ENCODE assay signal across 12 cellular contexts in genomic region chr1:11800756-11801433, GRCh38. TPM values are rescaled to one million over a fixed set of nuclear protein-coding genes. Genes with fewer than 3 reads are reported as not detected.
DNase-seq lines count a peak whose midpoint lies in the region; ATAC-seq and TF ChIP-seq lines count a peak whose summit lies in the region.
"Had no signal": no experiment of that assay in that cellular context is flagged by ENCODE, and none has a peak within 500 bp of the region (broad histone marks: within the 10 kb centered on the region; RNA-seq: fewer than 3 reads in every experiment).

No MANE protein-coding gene starts in this region.

- peak; percentile 42 for DNase-seq in RPMI7951 (ENCODE audit: low read depth)
- DNase-seq in heart right ventricle: no peak
- DNase-seq in stimulated activated effector memory CD8-positive, alpha-beta T cell treated with anti-CD3 and anti-CD28 coated beads, Interleukin-12 subunit alpha, Interleukin-12 subunit beta, amount 100 ng/mL, for 72 hours (ENCODE audit: low spot score in 2 of 2): no peak
- no peak for DNase-seq in activated T-cell treated with anti-CD3 and anti-CD28 coated beads, Interleukin-2, amount 50 U/mL, for 72 hours
- DNase-seq in effector memory CD4-positive, alpha-beta T cell: no peak
- no peak for DNase-seq in NCI-H1694 (lab: John Stamatoyannopoulos, UW)
- DNase-seq: activated gamma-delta T cell treated with Interleukin-2 at 50 U/mL for 16 hours, retina, T-helper 17 cell had no signal

- H3K9me3 Mint-ChIP-seq in stimulated activated effector memory CD8-positive, alpha-beta T cell treated with anti-CD3 and anti-CD28 coated beads, Interleukin-12 subunit alpha, Interleukin-12 subunit beta, amount 100 ng/mL, for 72 hours: no peaks in the 10 kb centered on the region
- no peaks in the 10 kb centered on the region for H3K9me3 Mint-ChIP-seq in activated T-cell treated with anti-CD3 and anti-CD28 coated beads, Interleukin-2, amount 50 U/mL, for 72 hours

- peaks cover 32% of the 10 kb centered on the region for H3K4me1 Mint-ChIP-seq in stimulated activated effector memory CD8-positive, alpha-beta T cell treated with anti-CD3 and anti-CD28 coated beads, Interleukin-12 subunit alpha, Interleukin-12 subunit beta, amount 100 ng/mL, for 72 hours
- peaks cover 38% of the 10 kb centered on the region for H3K4me1 Mint-ChIP-seq in activated T-cell treated with anti-CD3 and anti-CD28 coated beads, Interleukin-2, amount 50 U/mL, for 72 hours (ENCODE audit: low read depth)

- H3K4me3 Mint-ChIP-seq in stimulated activated effector memory CD8-positive, alpha-beta T cell treated with anti-CD3 and anti-CD28 coated beads, Interleukin-12 subunit alpha, Interleukin-12 subunit beta, amount 100 ng/mL, for 72 hours: no peak overlapping the region
- H3K4me3 Mint-ChIP-seq in activated T-cell treated with anti-CD3 and anti-CD28 coated beads, Interleukin-2, amount 50 U/mL, for 72 hours: no peak overlapping the region

- peak overlapping the region; percentile 68 for H3K27ac Mint-ChIP-seq in stimulated activated effector memory CD8-positive, alpha-beta T cell treated with anti-CD3 and anti-CD28 coated beads, Interleukin-12 subunit alpha, Interleukin-12 subunit beta, amount 100 ng/mL, for 72 hours
- H3K27ac Mint-ChIP-seq in activated T-cell treated with anti-CD3 and anti-CD28 coated beads, Interleukin-2, amount 50 U/mL, for 72 hours: no peak overlapping the region
- H3K27ac Mint-ChIP-seq: T-helper 17 cell had no signal

- TF ChIP-seq CTCF in heart right ventricle (IDR thresholded peaks at IDR 0.05): no peak

- peak overlapping the region in 7 of 10 donors; percentile 55 to 96 (median 80) for H3K4me3 ChIP-seq in heart right ventricle
- no peak overlapping the region for H3K4me3 ChIP-seq in effector memory CD4-positive, alpha-beta T cell (ENCODE audit: insufficient read depth, low read depth, low read length, poor library complexity, severe bottlenecking)

- intact Hi-C loops in heart right ventricle (cut with DNase I): loop anchor here in 3 of 10 donors (5.0 kb wide), 1 partner anchor 64 kb away; the partner anchor contains the start of gene AGTRAP (in 3 of the 3)

- no peaks in the 10 kb centered on the region for H3K27me3 ChIP-seq in heart right ventricle
- H3K27me3 ChIP-seq in effector memory CD4-positive, alpha-beta T cell (replicated peaks; ENCODE audit: control insufficient read depth, insufficient read depth, low read length, poor library complexity, severe bottlenecking): no peaks in the 10 kb centered on the region
- H3K27me3 ChIP-seq: esophagus muscularis mucosa had no signal

- H3K27ac ChIP-seq in heart right ventricle: peak overlapping the region in 9 of 10 donors; percentile 33 to 100 (median 99)
- H3K27ac ChIP-seq in effector memory CD4-positive, alpha-beta T cell (ENCODE audit: insufficient read depth, low read length, poor library complexity, severe bottlenecking): no peak overlapping the region

- peaks cover 40% of the 10 kb centered on the region for H3K36me3 Mint-ChIP-seq in stimulated activated effector memory CD8-positive, alpha-beta T cell treated with anti-CD3 and anti-CD28 coated beads, Interleukin-12 subunit alpha, Interleukin-12 subunit beta, amount 100 ng/mL, for 72 hours
- peaks cover 2 to 3% of the 10 kb centered on the region in 2 donors for H3K36me3 Mint-ChIP-seq in activated T-cell treated with anti-CD3 and anti-CD28 coated beads, Interleukin-2, amount 50 U/mL, for 72 hours (ENCODE audit: insufficient read depth in 2 of 2)

- H3K27me3 Mint-ChIP-seq in activated T-cell treated with anti-CD3 and anti-CD28 coated beads, Interleukin-2, amount 50 U/mL, for 72 hours (ENCODE audit: low read depth): no peaks in the 10 kb centered on the region
- H3K27me3 Mint-ChIP-seq: T-helper 17 cell had no signal

- H3K9me3 ChIP-seq in heart right ventricle: no peaks in the 10 kb centered on the region
- no peaks in the 10 kb centered on the region for H3K9me3 ChIP-seq in effector memory CD4-positive, alpha-beta T cell (ENCODE audit: control insufficient read depth, low read length)
- H3K9me3 ChIP-seq: esophagus muscularis mucosa had no signal

- peaks cover 0 to 57% (median 26%) of the 10 kb centered on the region in 9 donors for H3K36me3 ChIP-seq in heart right ventricle
- H3K36me3 ChIP-seq in effector memory CD4-positive, alpha-beta T cell (ENCODE audit: control insufficient read depth, insufficient read depth, low read length): peaks cover 33% of the 10 kb centered on the region

- 66 to 68% methylated on average over 21 of the region's 21 CpGs for WGBS in heart right ventricle, 2 donors

- no peak for ATAC-seq in heart right ventricle
- no peak for ATAC-seq in stimulated activated effector memory CD8-positive, alpha-beta T cell treated with anti-CD3 and anti-CD28 coated beads, Interleukin-12 subunit alpha, Interleukin-12 subunit beta, amount 100 ng/mL, for 72 hours
- no peak for ATAC-seq in activated T-cell treated with anti-CD3 and anti-CD28 coated beads, Interleukin-2, amount 50 U/mL, for 72 hours (replicated peaks in 1 of 2)
- ATAC-seq: T-helper 17 cell had no signal

- peaks cover 30 to 91% (median 80%) of the 10 kb centered on the region in 9 donors for H3K4me1 ChIP-seq in heart right ventricle
- H3K4me1 ChIP-seq in effector memory CD4-positive, alpha-beta T cell (ENCODE audit: control insufficient read depth, insufficient read depth, low read length, poor library complexity, severe bottlenecking): peaks cover 23% of the 10 kb centered on the region

RNA-seq across cellular contexts. Expression of gene MTHFR, which starts 4.9 kb away (rescaled TPM):
- 3.2 and 3.4 TPM in 2 replicates for total RNA-seq in RPMI7951 (2014; rRNA removed; shearing (Covaris generic))
- total RNA-seq in heart right ventricle: 10 to 100 TPM; 28.8 to 75.8 (median 40.5) TPM
- 10 to 100 TPM; 17.7 to 24.3 TPM for polyA plus RNA-seq in heart right ventricle
- total RNA-seq in activated T-cell treated with anti-CD3 and anti-CD28 coated beads, Interleukin-2, amount 50 U/mL, for 72 hours: 10 to 100 TPM; 16.0 to 18.7 TPM

RNA-seq across cellular contexts. Expression of gene CLCN6, which starts 5.1 kb away (rescaled TPM):
- total RNA-seq in RPMI7951 (2014; rRNA removed; shearing (Covaris generic)): 5.5 and 6.2 TPM in 2 replicates
- 10 to 100 TPM; 13.3 to 20.9 (median 16.9) TPM for total RNA-seq in heart right ventricle
- polyA plus RNA-seq in heart right ventricle: 10 to 100 TPM in 1 of 2 donors, 1 to 10 TPM in 1; 9.1 to 13.8 TPM
- total RNA-seq in activated T-cell treated with anti-CD3 and anti-CD28 coated beads, Interleukin-2, amount 50 U/mL, for 72 hours: 1 to 10 TPM; 8.2 to 9.3 TPM

RNA-seq across cellular contexts. Expression of gene C1orf167, which starts 38.9 kb away (rescaled TPM):
- not detected in 2 replicates for total RNA-seq in RPMI7951 (2014; rRNA removed; shearing (Covaris generic))
- total RNA-seq in heart right ventricle: 10 to 100 TPM in 1 of 10 donors, 1 to 10 TPM in 9; 2.4 to 12.8 (median 5.1) TPM
- polyA plus RNA-seq in heart right ventricle: 1 to 10 TPM; 7.5 to 9.0 TPM
- under 1 TPM in 1 of 2 donors, not detected in 1; 0.41 TPM for total RNA-seq in activated T-cell treated with anti-CD3 and anti-CD28 coated beads, Interleukin-2, amount 50 U/mL, for 72 hours

RNA-seq across cellular contexts. Expression of gene NPPA, which starts 46.7 kb away (rescaled TPM):
- total RNA-seq in RPMI7951 (2014; rRNA removed; shearing (Covaris generic)): not detected in 2 replicates
- total RNA-seq in heart right ventricle: 1,000 to 10,000 TPM in 2 of 10 donors, 100 to 1,000 TPM in 5, 10 to 100 TPM in 2, 1 to 10 TPM in 1; 5.8 to 2,762 (median 663) TPM
- 1,000 to 10,000 TPM in 1 of 2 donors, 10 to 100 TPM in 1; 16.4 to 2,201 TPM for polyA plus RNA-seq in heart right ventricle
- total RNA-seq in activated T-cell treated with anti-CD3 and anti-CD28 coated beads, Interleukin-2, amount 50 U/mL, for 72 hours: not detected
- total RNA-seq: OCI-LY7, subcutaneous adipose tissue, T-helper 17 cell had no signal

RNA-seq across cellular contexts. Expression of gene NPPB, which starts 57.9 kb away (rescaled TPM):
- not detected in 2 replicates for total RNA-seq in RPMI7951 (2014; rRNA removed; shearing (Covaris generic))
- total RNA-seq in heart right ventricle: 1,000 to 10,000 TPM in 1 of 10 donors, 100 to 1,000 TPM in 5, 10 to 100 TPM in 1, 1 to 10 TPM in 3; 1.1 to 4,616 (median 291) TPM
- polyA plus RNA-seq in heart right ventricle: over 10,000 TPM in 1 of 2 donors, 10 to 100 TPM in 1; 46.2 to 15,996 TPM
- not detected for total RNA-seq in activated T-cell treated with anti-CD3 and anti-CD28 coated beads, Interleukin-2, amount 50 U/mL, for 72 hours
- total RNA-seq: esophagus muscularis mucosa, OCI-LY7, subcutaneous adipose tissue, T-helper 17 cell had no signal
